Comparison of ENCODE assay signal across 8 cellular contexts in genomic region chr12:93624595-93625294, GRCh38. TPM values are rescaled to one million over a fixed set of nuclear protein-coding genes. Genes with fewer than 3 reads are reported as not detected.
A peak's percentile ranks its signal among the peaks of the same experiment; 100 is the strongest.
DNase-seq lines count a peak whose midpoint lies in the region; ATAC-seq and TF ChIP-seq lines count a peak whose summit lies in the region.

No MANE protein-coding gene starts in this region.

- peak overlapping the region; percentile 42 for H3K4me3 ChIP-seq in GM23248
- no peak overlapping the region for H3K4me3 ChIP-seq in gastroesophageal sphincter
- no peak overlapping the region for H3K4me3 ChIP-seq in HAP-1
- no peak overlapping the region for H3K4me3 ChIP-seq in Caco-2 (ENCODE audit: low read depth, low read length)
- no peak overlapping the region for H3K4me3 ChIP-seq in thyroid gland (replicated peaks in 1 of 3)

- H2AFZ ChIP-seq in GM23248 = peak overlapping the region; percentile 57

- no peak for TF ChIP-seq CTCF in GM10266 (IDR thresholded peaks at IDR 0.05; ENCODE audit: control insufficient read depth, insufficient read depth, low read depth, missing control alignments)
- TF ChIP-seq CTCF in gastroesophageal sphincter (IDR thresholded peaks at IDR 0.05) = no peak
- no peak for TF ChIP-seq CTCF in Caco-2 (IDR thresholded peaks at IDR 0.05; ENCODE audit: insufficient read depth in 1 of 2, low read depth in 1 of 2, low read length in 1 of 2, severe bottlenecking in 1 of 2, unreplicated experiment in 1 of 2)
- no peak for TF ChIP-seq CTCF in thyroid gland (IDR thresholded peaks at IDR 0.05)

- H3K79me2 ChIP-seq in GM23248 (ENCODE audit: insufficient read depth) = no peaks in the 10 kb centered on the region

- no TSS peak for BruUV-seq in Caco-2 (replicated peaks; lab: Mats Ljungman, UMichigan)

- no peak for TF ChIP-seq EP300 in gastroesophageal sphincter (IDR thresholded peaks at IDR 0.05)

- TF ChIP-seq POLR2A in gastroesophageal sphincter (IDR thresholded peaks at IDR 0.05) = no peak
- no peak for TF ChIP-seq POLR2A in thyroid gland (IDR thresholded peaks at IDR 0.05)

- 0% methylated on average over 2 of the region's 2 CpGs for WGBS in GM23248 (ENCODE audit: low coverage in 1 of 2, low lambda C conversion rate in 2 of 2, missing lambda C conversion rate in 2 of 2), 2 experiments
- WGBS in gastroesophageal sphincter (ENCODE audit: low coverage in 1 of 2), 2 donors = 28 to 49% methylated on average over 2 of the region's 2 CpGs
- 65 to 66% methylated on average over 2 of the region's 2 CpGs for WGBS in thyroid gland, 2 donors

- H3K4me1 ChIP-seq in GM23248 (ENCODE audit: insufficient read depth) = peaks cover 34% of the 10 kb centered on the region
- H3K4me1 ChIP-seq in gastroesophageal sphincter = no peaks in the 10 kb centered on the region
- H3K4me1 ChIP-seq in HAP-1 = no peaks in the 10 kb centered on the region
- H3K4me1 ChIP-seq in Caco-2 = peaks cover 4% of the 10 kb centered on the region; the same call in 1 of the 2 replicates
- H3K4me1 ChIP-seq in thyroid gland = no peaks in the 10 kb centered on the region

- peaks cover 8% of the 10 kb centered on the region for H3K4me1 Mint-ChIP-seq in Caco-2 (ENCODE audit: low read depth, unreplicated experiment)

- peak overlapping the region; percentile 72 for H3K9ac ChIP-seq in GM23248

- intact Hi-C loops in Caco-2 (cut with micrococcal nuclease; ENCODE audit: unreplicated experiment) (no loop called here), thyroid gland (cut with DNase I) (no loop called here)

- DNase-seq in GM10266 (ENCODE audit: extremely low spot score) = peak; percentile 42
- peak; percentile 97 for DNase-seq in GM23248
- DNase-seq in M059J (ENCODE audit: low read depth) = peak; percentile 98
- no peak for DNase-seq in hippocampal formation (lab: John Stamatoyannopoulos, UW)
- DNase-seq in HAP-1 (ENCODE audit: low spot score in 2 of 2) = no peak
- no peak for DNase-seq in Caco-2
- no peak for DNase-seq in thyroid gland

- peak overlapping the region; percentile 96 for H3K27ac ChIP-seq in GM23248
- no peak overlapping the region for H3K27ac ChIP-seq in gastroesophageal sphincter
- H3K27ac ChIP-seq in thyroid gland = peak overlapping the region in 1 of 3 donors; percentile 26

- no peaks in the 10 kb centered on the region for H3K36me3 Mint-ChIP-seq in Caco-2 (ENCODE audit: insufficient read depth, unreplicated experiment)

- no peaks in the 10 kb centered on the region for H3K36me3 ChIP-seq in GM23248 (ENCODE audit: low read depth)
- H3K36me3 ChIP-seq in gastroesophageal sphincter = no peaks in the 10 kb centered on the region
- no peaks in the 10 kb centered on the region for H3K36me3 ChIP-seq in HAP-1 (replicated peaks)
- H3K36me3 ChIP-seq in Caco-2 (ENCODE audit: control insufficient read depth, insufficient read depth, low read length) = no peaks in the 10 kb centered on the region
- H3K36me3 ChIP-seq in thyroid gland = no peaks in the 10 kb centered on the region

- in situ Hi-C loops in GM23248 (cut with MboI) = no loop called here
- in situ Hi-C loops in HAP-1 (cut with MboI; ENCODE audit: low sequenced_read_pairs) = no loop called here

- no peaks in the 10 kb centered on the region for H3K9me3 ChIP-seq in GM23248 (ENCODE audit: low read depth)
- H3K9me3 ChIP-seq in gastroesophageal sphincter = no peaks in the 10 kb centered on the region
- H3K9me3 ChIP-seq in HAP-1 = no peaks in the 10 kb centered on the region; the same call in none of the 2 replicates
- no peaks in the 10 kb centered on the region for H3K9me3 ChIP-seq in Caco-2
- no peaks in the 10 kb centered on the region for H3K9me3 ChIP-seq in thyroid gland

- ATAC-seq in gastroesophageal sphincter = peak; percentile 68

- H3K4me3 Mint-ChIP-seq in Caco-2 (ENCODE audit: unreplicated experiment) = no peak overlapping the region

- H3K4me2 ChIP-seq in GM23248 (ENCODE audit: unreplicated experiment) = peak overlapping the region; percentile 64

- no peaks in the 10 kb centered on the region for H4K20me1 ChIP-seq in GM23248 (ENCODE audit: insufficient read depth)

- H3K27me3 ChIP-seq in GM23248 (replicated peaks; ENCODE audit: insufficient read depth) (no peaks in the 10 kb centered on the region), gastroesophageal sphincter (no peaks in the 10 kb centered on the region), HAP-1 (ENCODE audit: low read depth) (no peaks in the 10 kb centered on the region), Caco-2 (replicated peaks; ENCODE audit: control insufficient read depth, insufficient read depth, low read length) (no peaks in the 10 kb centered on the region), thyroid gland (no peaks in the 10 kb centered on the region)

- no peaks in the 10 kb centered on the region for H3K9me2 ChIP-seq in GM23248 (ENCODE audit: insufficient read depth)

- CTCF ChIA-PET in Caco-2 (lab: Charles Lee) = no interaction called here

- no peaks in the 10 kb centered on the region for H3K27me3 Mint-ChIP-seq in Caco-2 (ENCODE audit: insufficient read depth, unreplicated experiment)

- peaks cover 38% of the 10 kb centered on the region for H3F3A ChIP-seq in GM23248 (ENCODE audit: insufficient read depth)

- no peaks in the 10 kb centered on the region for H3K9me3 Mint-ChIP-seq in Caco-2 (ENCODE audit: unreplicated experiment)

- POLR2A ChIA-PET in Caco-2 (lab: Charles Lee) = no interaction called here

- no peak overlapping the region for H3K27ac Mint-ChIP-seq in Caco-2 (ENCODE audit: unreplicated experiment)

RNA-seq across cellular contexts. Expression of gene SOCS2, which starts 52.3 kb away (rescaled TPM):
- 72.6 and 80.2 TPM in 2 replicates for total RNA-seq in GM23248 (2014; rRNA removed; shearing (Covaris generic))
- 52.4 and 52.8 TPM in 2 replicates for polyA plus RNA-seq in GM23248 (2016; fragmentation: Nextera tagmentation; extraction: Ambion mirVana)
- 79.8 and 110 TPM in 2 replicates for total RNA-seq in M059J (2014; rRNA removed; shearing (Covaris generic))
- total RNA-seq in gastroesophageal sphincter (10 to 100 TPM; 17.6 to 49.4 (median 31.4) TPM), Caco-2 (2022) (95.4 and 96.6 TPM in 2 replicates), thyroid gland (10 to 100 TPM; 28.6 to 79.8 (median 66.9) TPM)

RNA-seq across cellular contexts. Expression of gene CRADD, which starts 52.4 kb away (rescaled TPM):
- 12.9 and 21.5 TPM in 2 replicates for total RNA-seq in GM23248 (2014; rRNA removed; shearing (Covaris generic))
- 18.6 and 19.6 TPM in 2 replicates for polyA plus RNA-seq in GM23248 (2016; fragmentation: Nextera tagmentation; extraction: Ambion mirVana)
- total RNA-seq in M059J (2014; rRNA removed; shearing (Covaris generic)) = 17.2 and 48.6 TPM in 2 replicates
- total RNA-seq in gastroesophageal sphincter = 10 to 100 TPM; 11.8 to 49.5 (median 31.4) TPM
- 29.2 and 30.6 TPM in 2 replicates for total RNA-seq in Caco-2 (2022)
- 10 to 100 TPM; 43.7 to 76.1 (median 51.0) TPM for total RNA-seq in thyroid gland

Comparison
In these comparisons a context has a peak if more than half of its experiments do, and no peak if none do; other contexts are left out.
1. DNase-seq: peak in GM10266 (single experiment), GM23248 (single experiment) and M059J (single experiment); none in hippocampal formation (0 of 2), HAP-1 (0 of 2), Caco-2 (0 of 2) and thyroid gland (0 of 2).